In genomic region chr1:35544976-35545375, GRCh38 we compare ENCODE assay signal across 8 cellular contexts. TPM values are rescaled to one million over a fixed set of nuclear protein-coding genes. Genes with fewer than 3 reads are reported as not detected.
DNase-seq lines count a peak whose midpoint lies in the region; ATAC-seq and TF ChIP-seq lines count a peak whose summit lies in the region.

No MANE protein-coding gene starts in this region.

- H3K27ac Mint-ChIP-seq in activated T-cell treated with anti-CD3 and anti-CD28 coated beads, Interleukin-2, amount 50 U/mL, for 72 hours: no peak overlapping the region

- DNase-seq in Ammon's horn (ENCODE audit: low spot score) (peak; percentile 82), NCI-H510A treated with DMSO at 0.1 percent for 48 hours (lab: John Stamatoyannopoulos, UW) (peak; percentile 94), glomerular visceral epithelial cell (ENCODE audit: extremely low spot score) (peak; percentile 62), OCI-M2 (lab: John Stamatoyannopoulos, UW; ENCODE audit: unreplicated experiment) (no peak)
- DNase-seq in activated T-cell treated with anti-CD3 and anti-CD28 coated beads, Interleukin-2, amount 50 U/mL, for 72 hours: peak; percentile 59 to 61
- DNase-seq in stimulated activated CD8-positive, alpha-beta memory T cell treated with anti-CD3 and anti-CD28 coated beads, Interleukin-4, amount 100 ng/mL, for 24 hours (ENCODE audit: low read depth): peak; percentile 24

- no peaks in the 10 kb centered on the region for H3K27me3 Mint-ChIP-seq in activated T-cell treated with anti-CD3 and anti-CD28 coated beads, Interleukin-2, amount 50 U/mL, for 72 hours (ENCODE audit: low read depth)

- peak; percentile 52 for TF ChIP-seq CTCF in GM12875 (IDR thresholded peaks at IDR 0.05; ENCODE audit: borderline replicate concordance, insufficient read depth, low read depth, low read length)

- peaks cover 41% of the 10 kb centered on the region for H3K4me1 Mint-ChIP-seq in activated T-cell treated with anti-CD3 and anti-CD28 coated beads, Interleukin-2, amount 50 U/mL, for 72 hours (ENCODE audit: low read depth)

- H3K9me3 Mint-ChIP-seq in activated T-cell treated with anti-CD3 and anti-CD28 coated beads, Interleukin-2, amount 50 U/mL, for 72 hours: no peaks in the 10 kb centered on the region

- ATAC-seq in activated T-cell treated with anti-CD3 and anti-CD28 coated beads, Interleukin-2, amount 50 U/mL, for 72 hours (replicated peaks in 1 of 2): peak; percentile 84 to 94
- no peak for ATAC-seq in GM18520 (IDR thresholded peaks at IDR 0.05; ENCODE audit: unreplicated experiment)

- H3K4me3 Mint-ChIP-seq in activated T-cell treated with anti-CD3 and anti-CD28 coated beads, Interleukin-2, amount 50 U/mL, for 72 hours: no peak overlapping the region

- H3K4me3 ChIP-seq in GM12875 (ENCODE audit: low read depth, low read length): no peak overlapping the region

- H3K36me3 Mint-ChIP-seq in activated T-cell treated with anti-CD3 and anti-CD28 coated beads, Interleukin-2, amount 50 U/mL, for 72 hours (ENCODE audit: insufficient read depth in 2 of 2): peaks cover 5 to 18% of the 10 kb centered on the region in 2 donors

RNA-seq across cellular contexts. Expression of gene KIAA0319L, which starts 12.2 kb away (rescaled TPM):
- 10 to 100 TPM; 44.3 to 60.9 TPM for total RNA-seq in activated T-cell treated with anti-CD3 and anti-CD28 coated beads, Interleukin-2, amount 50 U/mL, for 72 hours

RNA-seq across cellular contexts. Expression of gene NCDN, which starts 12.6 kb away (rescaled TPM):
- 10 to 100 TPM; 23.7 to 24.7 TPM for total RNA-seq in activated T-cell treated with anti-CD3 and anti-CD28 coated beads, Interleukin-2, amount 50 U/mL, for 72 hours

RNA-seq across cellular contexts. Expression of gene TFAP2E, which starts 28.1 kb away (rescaled TPM):
- 1 to 10 TPM; 1.2 to 1.9 TPM for total RNA-seq in activated T-cell treated with anti-CD3 and anti-CD28 coated beads, Interleukin-2, amount 50 U/mL, for 72 hours
